Comparison of ENCODE assay signal across 8 cellular contexts in genomic region chr11:88484873-88485621, GRCh38.
DNase-seq lines count a peak whose midpoint lies in the region; ATAC-seq, FAIRE-seq and TF ChIP-seq lines count a peak whose summit lies in the region.

No MANE protein-coding gene starts in this region.

- H3K4me3 ChIP-seq in astrocyte of the cerebellum (ENCODE audit: low read depth, low read length) (no peak overlapping the region), HepG2 (replicated peaks in 1 of 3; ENCODE audit: insufficient read depth in 1 of 3, low read depth in 2 of 3, low read length in 3 of 3) (no peak overlapping the region)

- TF ChIP-seq POLR2A in HepG2 (IDR thresholded peaks at IDR 0.05; ENCODE audit: insufficient read depth in 1 of 2, low read depth in 2 of 2, low read length in 2 of 2), result no peak

- H3K27me3 Mint-ChIP-seq in type B pancreatic cell, result peaks cover 2% of the 10 kb centered on the region

- H3K27ac ChIP-seq in HepG2 (ENCODE audit: extremely low read length, insufficient read depth, low read length), result no peak overlapping the region

- CTCF ChIA-PET in HepG2 (lab: Yijun Ruan, JAX; ENCODE audit: low intra/inter-chr PET ratio, low total read pairs), result interaction anchor here (0.9 kb wide), 2 partner anchors 59 to 60 kb away, joined by 3 to 4 read pairs; no protein-coding TSS in a partner anchor

- H4K20me1 ChIP-seq in HepG2 (ENCODE audit: insufficient read depth, low read length), result no peaks in the 10 kb centered on the region

- intact Hi-C loops in HepG2 (cut with micrococcal nuclease; ENCODE audit: unreplicated experiment), result loop anchor here (1.0 to 10.0 kb wide), 2 partner anchors 59 to 400 kb away; no protein-coding TSS in a partner anchor

- H2AFZ ChIP-seq in HepG2 (ENCODE audit: low read length), result no peak overlapping the region

- H3K4me3 Mint-ChIP-seq in type B pancreatic cell, result no peak overlapping the region

- H3K27me3 ChIP-seq in HepG2 (ENCODE audit: control insufficient read depth in 1 of 2, insufficient read depth in 2 of 2, low read length in 2 of 2), result no peaks in the 10 kb centered on the region

- TF ChIP-seq EP300 in HepG2 (IDR thresholded peaks at IDR 0.05; ENCODE audit: low read depth in 2 of 2, low read length in 2 of 2) (no peak), HepG2 (CRISPR knock-in tag; IDR thresholded peaks at IDR 0.05; ENCODE audit: borderline replicate concordance) (no peak)

- in situ Hi-C loops in astrocyte of the cerebellum (cut with HindIII; ENCODE audit: low sequenced_read_pairs) (no loop called here), HepG2 (cut with HindIII; ENCODE audit: extremely low pct_ligation_motif_present, low pct_unique_long_range_greater_than_20kb) (no loop called here)

- H3K4me2 ChIP-seq in HepG2 (ENCODE audit: low read depth, low read length), result no peak overlapping the region

- H3K4me1 ChIP-seq in HepG2 (ENCODE audit: insufficient read depth, low read length), result no peaks in the 10 kb centered on the region

- POLR2A ChIA-PET in HepG2 (lab: Yijun Ruan, JAX), result no interaction called here

- H3K9ac ChIP-seq in HepG2 (ENCODE audit: insufficient read depth, low read depth, low read length), result no peak overlapping the region

- ATAC-seq in GM19463 (IDR thresholded peaks at IDR 0.05; ENCODE audit: unreplicated experiment) (peak; percentile 73), HG03378 (IDR thresholded peaks at IDR 0.05; ENCODE audit: unreplicated experiment) (peak; percentile 80), HepG2 (peak; percentile 99), omental fat pad (ENCODE audit: low FRiP score) (no peak)

- DNase-seq in ELR (ENCODE audit: low read depth) (peak; percentile 67), RKO (ENCODE audit: low spot score) (peak; percentile 68), astrocyte of the cerebellum (ENCODE audit: low read depth) (no peak), HepG2 (ENCODE audit: low spot score) (peak; percentile 50), type B pancreatic cell (ENCODE audit: extremely low spot score, unreplicated experiment) (no peak), omental fat pad (ENCODE audit: low spot score) (no peak)

- no TSS peak for BruUV-seq in HepG2 (replicated peaks; lab: Mats Ljungman, UMichigan)

- no peaks in the 10 kb centered on the region for H3K36me3 Mint-ChIP-seq in type B pancreatic cell

- 0 out of 2 replicates have a peak, but pooled peaks have one; percentile 18 for TF ChIP-seq RAD21 in HepG2 (CRISPR knock-in tag; IDR thresholded peaks at IDR 0.05)

- peak; percentile 60 for FAIRE-seq in HepG2 (lab: Jason Lieb, UNC)

- no peaks in the 10 kb centered on the region for H3K9me3 Mint-ChIP-seq in type B pancreatic cell

- H3K4me1 Mint-ChIP-seq in type B pancreatic cell (ENCODE audit: unreplicated experiment), result no peaks in the 10 kb centered on the region

- H3K79me2 ChIP-seq in HepG2 (ENCODE audit: insufficient read depth, low read length), result no peaks in the 10 kb centered on the region

- TF ChIP-seq CTCF in astrocyte of the cerebellum (IDR thresholded peaks at IDR 0.05; ENCODE audit: low read depth, low read length, missing control alignments) (peak; percentile 75), HepG2 (CRISPR knock-in tag; IDR thresholded peaks at IDR 0.05) (peak; percentile 69), type B pancreatic cell (conservative IDR thresholded peaks at IDR 0.05) (peak; percentile 75), omental fat pad (IDR thresholded peaks at IDR 0.05) (no peak)

- no peaks in the 10 kb centered on the region for H3K36me3 ChIP-seq in HepG2 (replicated peaks in 1 of 2; ENCODE audit: control insufficient read depth in 1 of 2, insufficient read depth in 2 of 2, low read length in 2 of 2)

- H3K27ac Mint-ChIP-seq in type B pancreatic cell, result no peak overlapping the region

- 0% methylated on average over 4 of the region's 6 CpGs for WGBS in HepG2 (ENCODE audit: low lambda C conversion rate)

- H3K9me3 ChIP-seq in HepG2 (ENCODE audit: low read length), result no peaks in the 10 kb centered on the region

TF ChIP-seq in HepG2, 621 proteins besides CTCF, POLR2A, EP300 and RAD21:
- TF ChIP-seq ERF (CRISPR knock-in tag; IDR thresholded peaks at IDR 0.05), result 0 out of 2 replicates have a peak, but pooled peaks have one; percentile 23
- no peak for TF ChIP-seq ZNF496 (CRISPR knock-in tag; IDR thresholded peaks at IDR 0.05; ENCODE audit: insufficient replicate concordance)
- TF ChIP-seq ZFP90 (CRISPR knock-in tag; IDR thresholded peaks at IDR 0.05; ENCODE audit: borderline replicate concordance), result no peak
- no peak for TF ChIP-seq U2AF1 (optimal IDR thresholded peaks at IDR 0.05; ENCODE audit: low read depth, low read length)
- TF ChIP-seq HOXD1 (CRISPR knock-in tag; IDR thresholded peaks at IDR 0.05), result no peak
- TF ChIP-seq NR2F1 (CRISPR knock-in tag; IDR thresholded peaks at IDR 0.05), result 0 out of 4 replicates have a peak, but pooled peaks of 1 of the 2 experiments have one; percentile 23
- no peak for TF ChIP-seq AKAP8 (CRISPR knock-in tag; IDR thresholded peaks at IDR 0.05)
- no peak for TF ChIP-seq ZIK1 (CRISPR knock-in tag; IDR thresholded peaks at IDR 0.05; ENCODE audit: borderline replicate concordance, low read depth)
- TF ChIP-seq XRCC5 (optimal IDR thresholded peaks at IDR 0.05; ENCODE audit: low read length), result peak; percentile 32
- no peak for TF ChIP-seq E2F1 (CRISPR knock-in tag; IDR thresholded peaks at IDR 0.05)
- TF ChIP-seq ZNF24 (IDR thresholded peaks at IDR 0.05), result no peak
- no peak for TF ChIP-seq HINFP (CRISPR knock-in tag; IDR thresholded peaks at IDR 0.05; ENCODE audit: low read depth)
- no peak for TF ChIP-seq HMGXB4 (CRISPR knock-in tag; IDR thresholded peaks at IDR 0.05; ENCODE audit: borderline replicate concordance in 1 of 2, low read depth in 1 of 2)
- TF ChIP-seq ZNF780A (CRISPR knock-in tag; IDR thresholded peaks at IDR 0.05), result no peak
- peak; percentile 39; the same call in 1 of the 2 replicates for TF ChIP-seq SMC3 (IDR thresholded peaks at IDR 0.05; ENCODE audit: low read length)
- TF ChIP-seq EED (CRISPR knock-in tag; IDR thresholded peaks at IDR 0.05), result 0 out of 2 replicates have a peak, but pooled peaks have one; percentile 42
- TF ChIP-seq BHLHE40 (IDR thresholded peaks at IDR 0.05; ENCODE audit: low read length), result peak; percentile 76
TF ChIP-seq in HepG2: peak in this region for 6.

Comparison
In these comparisons a context has a peak if more than half of its experiments do, and no peak if none do; other contexts are left out.
1. DNase-seq: peak in ELR (single experiment), RKO (single experiment) and HepG2 (single experiment); none in astrocyte of the cerebellum (single experiment), type B pancreatic cell (single experiment) and omental fat pad (single experiment).
2. CTCF ChIP-seq: peak in astrocyte of the cerebellum (single experiment), HepG2 (single experiment) and type B pancreatic cell (single experiment); none in omental fat pad (0 of 3).